ENCODE assay signal across 1 cellular context in genomic region chr11:12756101-12756500, GRCh38.
TF ChIP-seq lines count a peak whose summit lies in the region.

No MANE protein-coding gene starts in this region.

TF ChIP-seq in SK-N-SH treated with all-trans-retinoic acid at 6 μM for 48 hours, 23 proteins besides CTCF, POLR2A, EP300 and RAD21:
- TF ChIP-seq BACH2 (CRISPR knock-in tag; IDR thresholded peaks at IDR 0.05; ENCODE audit: borderline replicate concordance): no peak
- no peak for TF ChIP-seq OSR1 (CRISPR knock-in tag; IDR thresholded peaks at IDR 0.05)
- no peak for TF ChIP-seq TSHZ2 (CRISPR knock-in tag; IDR thresholded peaks at IDR 0.05)
- no peak for TF ChIP-seq ZNF70 (CRISPR knock-in tag; IDR thresholded peaks at IDR 0.05)
- no peak for TF ChIP-seq TCF4 (CRISPR knock-in tag; IDR thresholded peaks at IDR 0.05; ENCODE audit: borderline replicate concordance)
TF ChIP-seq in SK-N-SH treated with all-trans-retinoic acid at 6 μM for 48 hours: peak in this region for 0.
